In the genomic region with DNA sequence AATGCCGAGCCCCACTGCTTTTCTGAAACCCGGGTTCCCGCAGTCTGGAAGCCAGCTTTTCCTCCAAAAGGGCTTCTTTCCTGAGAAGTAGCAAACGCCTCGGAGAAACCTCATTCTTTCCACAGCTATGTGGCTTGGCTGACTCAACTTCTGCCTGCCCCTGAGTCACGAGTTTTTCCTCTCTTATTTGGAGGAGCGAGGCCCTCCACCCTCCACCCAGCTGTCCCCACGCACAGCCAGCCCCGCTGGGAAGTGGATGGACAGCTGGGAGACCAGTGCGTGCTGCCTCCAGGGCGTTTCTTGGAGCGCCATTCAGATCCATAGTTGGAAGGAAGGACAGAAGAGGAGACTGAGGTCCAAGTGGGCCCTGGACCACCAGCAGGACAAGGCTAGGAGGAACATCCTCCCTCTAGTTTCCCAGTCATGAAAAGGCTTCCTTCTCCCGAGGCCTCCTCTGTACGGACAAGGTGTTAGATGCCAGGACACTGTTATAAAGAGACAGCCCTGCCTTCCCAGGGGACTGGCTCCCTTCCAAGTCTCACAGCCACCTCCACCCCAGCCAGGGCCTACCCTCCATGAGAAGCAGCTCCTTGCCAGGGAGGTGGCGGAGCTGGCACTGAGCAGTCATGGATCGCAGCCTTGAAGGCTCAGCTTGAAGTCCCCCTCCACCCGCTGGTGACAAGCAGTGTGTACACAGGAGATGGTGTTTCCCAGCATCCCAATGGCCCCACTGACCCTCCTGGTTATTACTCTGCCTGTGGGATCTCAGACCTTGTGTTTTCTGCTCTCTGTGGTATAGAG, we compare ENCODE assay signal across 1 cellular context.
TF ChIP-seq lines count a peak whose summit lies in the region.

No MANE protein-coding gene starts in this region.

TF ChIP-seq in K562, 482 proteins besides CTCF, POLR2A, EP300 and RAD21 (continued from another document and continues in another):
- TF ChIP-seq, protein P1, sequence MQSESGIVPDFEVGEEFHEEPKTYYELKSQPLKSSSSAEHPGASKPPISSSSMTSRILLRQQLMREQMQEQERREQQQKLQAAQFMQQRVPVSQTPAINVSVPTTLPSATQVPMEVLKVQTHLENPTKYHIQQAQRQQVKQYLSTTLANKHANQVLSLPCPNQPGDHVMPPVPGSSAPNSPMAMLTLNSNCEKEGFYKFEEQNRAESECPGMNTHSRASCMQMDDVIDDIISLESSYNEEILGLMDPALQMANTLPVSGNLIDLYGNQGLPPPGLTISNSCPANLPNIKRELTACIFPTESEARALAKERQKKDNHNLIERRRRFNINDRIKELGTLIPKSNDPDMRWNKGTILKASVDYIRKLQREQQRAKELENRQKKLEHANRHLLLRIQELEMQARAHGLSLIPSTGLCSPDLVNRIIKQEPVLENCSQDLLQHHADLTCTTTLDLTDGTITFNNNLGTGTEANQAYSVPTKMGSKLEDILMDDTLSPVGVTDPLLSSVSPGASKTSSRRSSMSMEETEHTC (IDR thresholded peaks at IDR 0.05): peak; percentile 53; the same call in 1 of the 2 replicates
- no peak; the same call in 1 of the 2 replicates for TF ChIP-seq ZNF311 (CRISPR knock-in tag; IDR thresholded peaks at IDR 0.05)
- TF ChIP-seq, protein P2, sequence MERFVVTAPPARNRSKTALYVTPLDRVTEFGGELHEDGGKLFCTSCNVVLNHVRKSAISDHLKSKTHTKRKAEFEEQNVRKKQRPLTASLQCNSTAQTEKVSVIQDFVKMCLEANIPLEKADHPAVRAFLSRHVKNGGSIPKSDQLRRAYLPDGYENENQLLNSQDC (CRISPR knock-in tag; IDR thresholded peaks at IDR 0.05): no peak
- no peak for TF ChIP-seq NFE2 (IDR thresholded peaks at IDR 0.05; ENCODE audit: low read depth)
- TF ChIP-seq NCOA4 (IDR thresholded peaks at IDR 0.05; ENCODE audit: partially characterized antibody): no peak
- no peak for TF ChIP-seq CBX2 (IDR thresholded peaks at IDR 0.05; ENCODE audit: insufficient read depth, low read length, poor library complexity, severe bottlenecking)
- TF ChIP-seq, protein P3, sequence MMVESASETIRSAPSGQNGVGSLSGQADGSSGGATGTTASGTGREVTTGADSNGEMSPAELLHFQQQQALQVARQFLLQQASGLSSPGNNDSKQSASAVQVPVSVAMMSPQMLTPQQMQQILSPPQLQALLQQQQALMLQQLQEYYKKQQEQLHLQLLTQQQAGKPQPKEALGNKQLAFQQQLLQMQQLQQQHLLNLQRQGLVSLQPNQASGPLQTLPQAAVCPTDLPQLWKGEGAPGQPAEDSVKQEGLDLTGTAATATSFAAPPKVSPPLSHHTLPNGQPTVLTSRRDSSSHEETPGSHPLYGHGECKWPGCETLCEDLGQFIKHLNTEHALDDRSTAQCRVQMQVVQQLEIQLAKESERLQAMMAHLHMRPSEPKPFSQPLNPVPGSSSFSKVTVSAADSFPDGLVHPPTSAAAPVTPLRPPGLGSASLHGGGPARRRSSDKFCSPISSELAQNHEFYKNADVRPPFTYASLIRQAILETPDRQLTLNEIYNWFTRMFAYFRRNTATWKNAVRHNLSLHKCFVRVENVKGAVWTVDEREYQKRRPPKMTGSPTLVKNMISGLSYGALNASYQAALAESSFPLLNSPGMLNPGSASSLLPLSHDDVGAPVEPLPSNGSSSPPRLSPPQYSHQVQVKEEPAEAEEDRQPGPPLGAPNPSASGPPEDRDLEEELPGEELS (CRISPR knock-in tag; IDR thresholded peaks at IDR 0.05; ENCODE audit: borderline replicate concordance): no peak
- TF ChIP-seq PCBP1 (IDR thresholded peaks at IDR 0.05; ENCODE audit: low read depth, low read length, poor library complexity, severe bottlenecking): no peak
- no peak for TF ChIP-seq MEIS2 (IDR thresholded peaks at IDR 0.05; ENCODE audit: partially characterized antibody)
- no peak for TF ChIP-seq ASH1L (IDR thresholded peaks at IDR 0.05; ENCODE audit: borderline replicate concordance, low read depth, partially characterized antibody)
- TF ChIP-seq MCM5 (IDR thresholded peaks at IDR 0.05; ENCODE audit: low read depth): no peak
- TF ChIP-seq HMG20A (CRISPR knock-in tag; conservative IDR thresholded peaks at IDR 0.05): no peak
- TF ChIP-seq ZNF75A (CRISPR knock-in tag; IDR thresholded peaks at IDR 0.05): no peak
- TF ChIP-seq, protein P4, sequence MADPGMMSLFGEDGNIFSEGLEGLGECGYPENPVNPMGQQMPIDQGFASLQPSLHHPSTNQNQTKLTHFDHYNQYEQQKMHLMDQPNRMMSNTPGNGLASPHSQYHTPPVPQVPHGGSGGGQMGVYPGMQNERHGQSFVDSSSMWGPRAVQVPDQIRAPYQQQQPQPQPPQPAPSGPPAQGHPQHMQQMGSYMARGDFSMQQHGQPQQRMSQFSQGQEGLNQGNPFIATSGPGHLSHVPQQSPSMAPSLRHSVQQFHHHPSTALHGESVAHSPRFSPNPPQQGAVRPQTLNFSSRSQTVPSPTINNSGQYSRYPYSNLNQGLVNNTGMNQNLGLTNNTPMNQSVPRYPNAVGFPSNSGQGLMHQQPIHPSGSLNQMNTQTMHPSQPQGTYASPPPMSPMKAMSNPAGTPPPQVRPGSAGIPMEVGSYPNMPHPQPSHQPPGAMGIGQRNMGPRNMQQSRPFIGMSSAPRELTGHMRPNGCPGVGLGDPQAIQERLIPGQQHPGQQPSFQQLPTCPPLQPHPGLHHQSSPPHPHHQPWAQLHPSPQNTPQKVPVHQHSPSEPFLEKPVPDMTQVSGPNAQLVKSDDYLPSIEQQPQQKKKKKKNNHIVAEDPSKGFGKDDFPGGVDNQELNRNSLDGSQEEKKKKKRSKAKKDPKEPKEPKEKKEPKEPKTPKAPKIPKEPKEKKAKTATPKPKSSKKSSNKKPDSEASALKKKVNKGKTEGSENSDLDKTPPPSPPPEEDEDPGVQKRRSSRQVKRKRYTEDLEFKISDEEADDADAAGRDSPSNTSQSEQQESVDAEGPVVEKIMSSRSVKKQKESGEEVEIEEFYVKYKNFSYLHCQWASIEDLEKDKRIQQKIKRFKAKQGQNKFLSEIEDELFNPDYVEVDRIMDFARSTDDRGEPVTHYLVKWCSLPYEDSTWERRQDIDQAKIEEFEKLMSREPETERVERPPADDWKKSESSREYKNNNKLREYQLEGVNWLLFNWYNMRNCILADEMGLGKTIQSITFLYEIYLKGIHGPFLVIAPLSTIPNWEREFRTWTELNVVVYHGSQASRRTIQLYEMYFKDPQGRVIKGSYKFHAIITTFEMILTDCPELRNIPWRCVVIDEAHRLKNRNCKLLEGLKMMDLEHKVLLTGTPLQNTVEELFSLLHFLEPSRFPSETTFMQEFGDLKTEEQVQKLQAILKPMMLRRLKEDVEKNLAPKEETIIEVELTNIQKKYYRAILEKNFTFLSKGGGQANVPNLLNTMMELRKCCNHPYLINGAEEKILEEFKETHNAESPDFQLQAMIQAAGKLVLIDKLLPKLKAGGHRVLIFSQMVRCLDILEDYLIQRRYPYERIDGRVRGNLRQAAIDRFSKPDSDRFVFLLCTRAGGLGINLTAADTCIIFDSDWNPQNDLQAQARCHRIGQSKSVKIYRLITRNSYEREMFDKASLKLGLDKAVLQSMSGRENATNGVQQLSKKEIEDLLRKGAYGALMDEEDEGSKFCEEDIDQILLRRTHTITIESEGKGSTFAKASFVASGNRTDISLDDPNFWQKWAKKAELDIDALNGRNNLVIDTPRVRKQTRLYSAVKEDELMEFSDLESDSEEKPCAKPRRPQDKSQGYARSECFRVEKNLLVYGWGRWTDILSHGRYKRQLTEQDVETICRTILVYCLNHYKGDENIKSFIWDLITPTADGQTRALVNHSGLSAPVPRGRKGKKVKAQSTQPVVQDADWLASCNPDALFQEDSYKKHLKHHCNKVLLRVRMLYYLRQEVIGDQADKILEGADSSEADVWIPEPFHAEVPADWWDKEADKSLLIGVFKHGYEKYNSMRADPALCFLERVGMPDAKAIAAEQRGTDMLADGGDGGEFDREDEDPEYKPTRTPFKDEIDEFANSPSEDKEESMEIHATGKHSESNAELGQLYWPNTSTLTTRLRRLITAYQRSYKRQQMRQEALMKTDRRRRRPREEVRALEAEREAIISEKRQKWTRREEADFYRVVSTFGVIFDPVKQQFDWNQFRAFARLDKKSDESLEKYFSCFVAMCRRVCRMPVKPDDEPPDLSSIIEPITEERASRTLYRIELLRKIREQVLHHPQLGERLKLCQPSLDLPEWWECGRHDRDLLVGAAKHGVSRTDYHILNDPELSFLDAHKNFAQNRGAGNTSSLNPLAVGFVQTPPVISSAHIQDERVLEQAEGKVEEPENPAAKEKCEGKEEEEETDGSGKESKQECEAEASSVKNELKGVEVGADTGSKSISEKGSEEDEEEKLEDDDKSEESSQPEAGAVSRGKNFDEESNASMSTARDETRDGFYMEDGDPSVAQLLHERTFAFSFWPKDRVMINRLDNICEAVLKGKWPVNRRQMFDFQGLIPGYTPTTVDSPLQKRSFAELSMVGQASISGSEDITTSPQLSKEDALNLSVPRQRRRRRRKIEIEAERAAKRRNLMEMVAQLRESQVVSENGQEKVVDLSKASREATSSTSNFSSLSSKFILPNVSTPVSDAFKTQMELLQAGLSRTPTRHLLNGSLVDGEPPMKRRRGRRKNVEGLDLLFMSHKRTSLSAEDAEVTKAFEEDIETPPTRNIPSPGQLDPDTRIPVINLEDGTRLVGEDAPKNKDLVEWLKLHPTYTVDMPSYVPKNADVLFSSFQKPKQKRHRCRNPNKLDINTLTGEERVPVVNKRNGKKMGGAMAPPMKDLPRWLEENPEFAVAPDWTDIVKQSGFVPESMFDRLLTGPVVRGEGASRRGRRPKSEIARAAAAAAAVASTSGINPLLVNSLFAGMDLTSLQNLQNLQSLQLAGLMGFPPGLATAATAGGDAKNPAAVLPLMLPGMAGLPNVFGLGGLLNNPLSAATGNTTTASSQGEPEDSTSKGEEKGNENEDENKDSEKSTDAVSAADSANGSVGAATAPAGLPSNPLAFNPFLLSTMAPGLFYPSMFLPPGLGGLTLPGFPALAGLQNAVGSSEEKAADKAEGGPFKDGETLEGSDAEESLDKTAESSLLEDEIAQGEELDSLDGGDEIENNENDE (IDR thresholded peaks at IDR 0.05; ENCODE audit: low read depth, low read length): no peak
- no peak for TF ChIP-seq BRF1 (IDR thresholded peaks at IDR 0.05; ENCODE audit: borderline replicate concordance, extremely low read depth, insufficient read length)
- TF ChIP-seq, protein P5, sequence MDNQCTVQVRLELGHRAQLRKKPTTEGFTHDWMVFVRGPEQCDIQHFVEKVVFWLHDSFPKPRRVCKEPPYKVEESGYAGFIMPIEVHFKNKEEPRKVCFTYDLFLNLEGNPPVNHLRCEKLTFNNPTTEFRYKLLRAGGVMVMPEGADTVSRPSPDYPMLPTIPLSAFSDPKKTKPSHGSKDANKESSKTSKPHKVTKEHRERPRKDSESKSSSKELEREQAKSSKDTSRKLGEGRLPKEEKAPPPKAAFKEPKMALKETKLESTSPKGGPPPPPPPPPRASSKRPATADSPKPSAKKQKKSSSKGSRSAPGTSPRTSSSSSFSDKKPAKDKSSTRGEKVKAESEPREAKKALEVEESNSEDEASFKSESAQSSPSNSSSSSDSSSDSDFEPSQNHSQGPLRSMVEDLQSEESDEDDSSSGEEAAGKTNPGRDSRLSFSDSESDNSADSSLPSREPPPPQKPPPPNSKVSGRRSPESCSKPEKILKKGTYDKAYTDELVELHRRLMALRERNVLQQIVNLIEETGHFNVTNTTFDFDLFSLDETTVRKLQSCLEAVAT (IDR thresholded peaks at IDR 0.05): 0 out of 4 replicates have a peak, but pooled peaks of 1 of the 2 experiments have one; percentile 34
- no peak for TF ChIP-seq ZC3H4 (CRISPR knock-in tag; IDR thresholded peaks at IDR 0.05; ENCODE audit: borderline replicate concordance)
- TF ChIP-seq ZNF766 (CRISPR knock-in tag; conservative IDR thresholded peaks at IDR 0.05): peak; percentile 97
- TF ChIP-seq ZNF76 (CRISPR knock-in tag; IDR thresholded peaks at IDR 0.05; ENCODE audit: borderline replicate concordance): peak; percentile 42; the same call in 1 of the 2 replicates
- no peak for TF ChIP-seq SMAD1 (IDR thresholded peaks at IDR 0.05; ENCODE audit: low read depth, low read length, partially characterized antibody)
- TF ChIP-seq ZNF263 (CRISPR knock-in tag; IDR thresholded peaks at IDR 0.05; ENCODE audit: borderline replicate concordance): no peak
- TF ChIP-seq, protein P6, sequence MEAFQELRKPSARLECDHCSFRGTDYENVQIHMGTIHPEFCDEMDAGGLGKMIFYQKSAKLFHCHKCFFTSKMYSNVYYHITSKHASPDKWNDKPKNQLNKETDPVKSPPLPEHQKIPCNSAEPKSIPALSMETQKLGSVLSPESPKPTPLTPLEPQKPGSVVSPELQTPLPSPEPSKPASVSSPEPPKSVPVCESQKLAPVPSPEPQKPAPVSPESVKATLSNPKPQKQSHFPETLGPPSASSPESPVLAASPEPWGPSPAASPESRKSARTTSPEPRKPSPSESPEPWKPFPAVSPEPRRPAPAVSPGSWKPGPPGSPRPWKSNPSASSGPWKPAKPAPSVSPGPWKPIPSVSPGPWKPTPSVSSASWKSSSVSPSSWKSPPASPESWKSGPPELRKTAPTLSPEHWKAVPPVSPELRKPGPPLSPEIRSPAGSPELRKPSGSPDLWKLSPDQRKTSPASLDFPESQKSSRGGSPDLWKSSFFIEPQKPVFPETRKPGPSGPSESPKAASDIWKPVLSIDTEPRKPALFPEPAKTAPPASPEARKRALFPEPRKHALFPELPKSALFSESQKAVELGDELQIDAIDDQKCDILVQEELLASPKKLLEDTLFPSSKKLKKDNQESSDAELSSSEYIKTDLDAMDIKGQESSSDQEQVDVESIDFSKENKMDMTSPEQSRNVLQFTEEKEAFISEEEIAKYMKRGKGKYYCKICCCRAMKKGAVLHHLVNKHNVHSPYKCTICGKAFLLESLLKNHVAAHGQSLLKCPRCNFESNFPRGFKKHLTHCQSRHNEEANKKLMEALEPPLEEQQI (IDR thresholded peaks at IDR 0.05): no peak
- TF ChIP-seq CREM (IDR thresholded peaks at IDR 0.05; ENCODE audit: low read depth): no peak
- peak; percentile 43 for TF ChIP-seq RBBP5 (IDR thresholded peaks at IDR 0.05; ENCODE audit: borderline replicate concordance, insufficient read depth, low read length, poor library complexity, severe bottlenecking)
- TF ChIP-seq FOXP1 (CRISPR knock-in tag; IDR thresholded peaks at IDR 0.05): no peak
- TF ChIP-seq SP2 (IDR thresholded peaks at IDR 0.05; ENCODE audit: extremely low read depth, low read depth, low read length, poor library complexity, severe bottlenecking): no peak
- TF ChIP-seq TEAD1 (CRISPR knock-in tag; IDR thresholded peaks at IDR 0.05): no peak
- TF ChIP-seq, protein P7, sequence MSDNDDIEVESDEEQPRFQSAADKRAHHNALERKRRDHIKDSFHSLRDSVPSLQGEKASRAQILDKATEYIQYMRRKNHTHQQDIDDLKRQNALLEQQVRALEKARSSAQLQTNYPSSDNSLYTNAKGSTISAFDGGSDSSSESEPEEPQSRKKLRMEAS (CRISPR knock-in tag; IDR thresholded peaks at IDR 0.05): no peak
- no peak for TF ChIP-seq XRCC5 (IDR thresholded peaks at IDR 0.05; ENCODE audit: low read depth, low read length)
- TF ChIP-seq NCOA6 (IDR thresholded peaks at IDR 0.05): no peak
- no peak for TF ChIP-seq PTBP1 (IDR thresholded peaks at IDR 0.05; ENCODE audit: low read depth, low read length)
- peak; percentile 49; the same call in 1 of the 2 replicates for TF ChIP-seq ZBTB17 (CRISPR knock-in tag; IDR thresholded peaks at IDR 0.05)
- TF ChIP-seq HMGN3 (IDR thresholded peaks at IDR 0.05; ENCODE audit: borderline replicate concordance, extremely low read depth, insufficient read length, low read depth, low read length): no peak
- TF ChIP-seq ATF1 (CRISPR knock-in tag; IDR thresholded peaks at IDR 0.05): no peak
- no peak for TF ChIP-seq ATF1 (tag; IDR thresholded peaks at IDR 0.05)
- TF ChIP-seq PCBP2 (IDR thresholded peaks at IDR 0.05; ENCODE audit: low read depth, low read length, poor library complexity, severe bottlenecking): no peak
